In genomic region chr11:1336836-1337646, GRCh38 we compare ENCODE assay signal across 8 cellular contexts. TPM values are rescaled to one million over a fixed set of nuclear protein-coding genes. Genes with fewer than 3 reads are reported as not detected.
DNase-seq lines count a peak whose midpoint lies in the region; ATAC-seq and TF ChIP-seq lines count a peak whose summit lies in the region.

No MANE protein-coding gene starts in this region.

- H3K27me3 Mint-ChIP-seq in activated CD8-positive, alpha-beta T cell treated with anti-CD3 and anti-CD28 coated beads, Interleukin-2, amount 10 ng/mL, durations not matched to agents 7 days and 5 days (ENCODE audit: low read depth) = peaks cover 14% of the 10 kb centered on the region
- H3K27me3 Mint-ChIP-seq in glutamatergic neuron (ENCODE audit: unreplicated experiment) = peaks cover 12% of the 10 kb centered on the region
- peaks cover 3% of the 10 kb centered on the region for H3K27me3 Mint-ChIP-seq in chondrocyte (ENCODE audit: low read depth)

- no peak overlapping the region for H3K27ac Mint-ChIP-seq in activated CD8-positive, alpha-beta T cell treated with anti-CD3 and anti-CD28 coated beads, Interleukin-2, amount 10 ng/mL, durations not matched to agents 7 days and 5 days
- H3K27ac Mint-ChIP-seq in glutamatergic neuron (ENCODE audit: unreplicated experiment) (no peak overlapping the region), chondrocyte (ENCODE audit: unreplicated experiment) (no peak overlapping the region)

- DNase-seq in GM20000 (ENCODE audit: low spot score) (peak; percentile 68), glutamatergic neuron (peak; percentile 37), retina (peak; percentile 64), chondrocyte (ENCODE audit: low spot score) (no peak), HEK293T (ENCODE audit: extremely low spot score) (no peak)
- peak; percentile 36 for DNase-seq in activated CD8-positive, alpha-beta T cell treated with anti-CD3 and anti-CD28 coated beads, Interleukin-2, amount 10 ng/mL, durations not matched to agents 7 days and 5 days

- H3K36me3 Mint-ChIP-seq in activated CD8-positive, alpha-beta T cell treated with anti-CD3 and anti-CD28 coated beads, Interleukin-2, amount 10 ng/mL, durations not matched to agents 7 days and 5 days (ENCODE audit: low read depth) = peaks cover 6% of the 10 kb centered on the region
- peaks cover 21% of the 10 kb centered on the region for H3K36me3 Mint-ChIP-seq in glutamatergic neuron (ENCODE audit: unreplicated experiment)
- no peaks in the 10 kb centered on the region for H3K36me3 Mint-ChIP-seq in chondrocyte (ENCODE audit: low read depth)

- POLR2A ChIA-PET in activated CD8-positive, alpha-beta T cell treated with anti-CD3 and anti-CD28 coated beads, Interleukin-2, amount 10 ng/mL, durations not matched to agents 7 days and 5 days (lab: Charles Lee) = no interaction called here
- POLR2A ChIA-PET in HEK293T (lab: Yijun Ruan, JAX) = no interaction called here

- H3K4me1 Mint-ChIP-seq in activated CD8-positive, alpha-beta T cell treated with anti-CD3 and anti-CD28 coated beads, Interleukin-2, amount 10 ng/mL, durations not matched to agents 7 days and 5 days (ENCODE audit: low read depth) = peaks cover 15% of the 10 kb centered on the region
- H3K4me1 Mint-ChIP-seq in glutamatergic neuron (ENCODE audit: low read depth, unreplicated experiment) = peaks cover 2% of the 10 kb centered on the region
- peaks cover 12% of the 10 kb centered on the region for H3K4me1 Mint-ChIP-seq in chondrocyte (ENCODE audit: low read depth)

- CTCF ChIA-PET in activated CD8-positive, alpha-beta T cell treated with anti-CD3 and anti-CD28 coated beads, Interleukin-2, amount 10 ng/mL, durations not matched to agents 7 days and 5 days (lab: Charles Lee) = no interaction called here
- CTCF ChIA-PET in HEK293T (lab: Yijun Ruan, JAX) = no interaction called here

- ATAC-seq in activated CD8-positive, alpha-beta T cell treated with anti-CD3 and anti-CD28 coated beads, Interleukin-2, amount 10 ng/mL, durations not matched to agents 7 days and 5 days = peak; percentile 75
- ATAC-seq in HG02981 (IDR thresholded peaks at IDR 0.05; ENCODE audit: unreplicated experiment) = no peak
- no peak for ATAC-seq in HG03439 (IDR thresholded peaks at IDR 0.05; ENCODE audit: unreplicated experiment)

- no peak for TF ChIP-seq CTCF in GM20000 (IDR thresholded peaks at IDR 0.05; ENCODE audit: extremely low read depth, missing control alignments)
- no peak for TF ChIP-seq CTCF in glutamatergic neuron (IDR thresholded peaks at IDR 0.05; ENCODE audit: partially characterized antibody, unreplicated experiment)
- TF ChIP-seq CTCF in chondrocyte (IDR thresholded peaks at IDR 0.05) = no peak

- H3K4me3 Mint-ChIP-seq in activated CD8-positive, alpha-beta T cell treated with anti-CD3 and anti-CD28 coated beads, Interleukin-2, amount 10 ng/mL, durations not matched to agents 7 days and 5 days = no peak overlapping the region
- H3K4me3 Mint-ChIP-seq in glutamatergic neuron (ENCODE audit: unreplicated experiment) (no peak overlapping the region), chondrocyte (ENCODE audit: unreplicated experiment) (no peak overlapping the region)

- peaks cover 7% of the 10 kb centered on the region for H3K9me3 Mint-ChIP-seq in activated CD8-positive, alpha-beta T cell treated with anti-CD3 and anti-CD28 coated beads, Interleukin-2, amount 10 ng/mL, durations not matched to agents 7 days and 5 days (ENCODE audit: insufficient read depth)
- H3K9me3 Mint-ChIP-seq in glutamatergic neuron (ENCODE audit: unreplicated experiment) (peaks cover 5% of the 10 kb centered on the region), chondrocyte (ENCODE audit: low read depth) (peaks cover 6% of the 10 kb centered on the region)

TF ChIP-seq in HEK293T, 16 proteins besides CTCF, POLR2A, EP300 and RAD21:
- TF ChIP-seq, protein P1, sequence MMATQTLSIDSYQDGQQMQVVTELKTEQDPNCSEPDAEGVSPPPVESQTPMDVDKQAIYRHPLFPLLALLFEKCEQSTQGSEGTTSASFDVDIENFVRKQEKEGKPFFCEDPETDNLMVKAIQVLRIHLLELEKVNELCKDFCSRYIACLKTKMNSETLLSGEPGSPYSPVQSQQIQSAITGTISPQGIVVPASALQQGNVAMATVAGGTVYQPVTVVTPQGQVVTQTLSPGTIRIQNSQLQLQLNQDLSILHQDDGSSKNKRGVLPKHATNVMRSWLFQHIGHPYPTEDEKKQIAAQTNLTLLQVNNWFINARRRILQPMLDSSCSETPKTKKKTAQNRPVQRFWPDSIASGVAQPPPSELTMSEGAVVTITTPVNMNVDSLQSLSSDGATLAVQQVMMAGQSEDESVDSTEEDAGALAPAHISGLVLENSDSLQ (IDR thresholded peaks at IDR 0.05) = no peak
- TF ChIP-seq SUZ12 (IDR thresholded peaks at IDR 0.05) (no peak), TARDBP (IDR thresholded peaks at IDR 0.05) (no peak), CTBP1 (IDR thresholded peaks at IDR 0.05; ENCODE audit: borderline replicate concordance) (no peak), FOXK2 (IDR thresholded peaks at IDR 0.05) (no peak), FOXM1 (IDR thresholded peaks at IDR 0.05; ENCODE audit: borderline replicate concordance) (no peak), L3MBTL2 (conservative IDR thresholded peaks at IDR 0.05) (no peak), SP1 (IDR thresholded peaks at IDR 0.05) (no peak), NFRKB (IDR thresholded peaks at IDR 0.05) (no peak), FOXA1 (IDR thresholded peaks at IDR 0.05) (no peak), ZNF384 (IDR thresholded peaks at IDR 0.05) (no peak)

RNA-seq across cellular contexts. Expression of gene TOLLIP, which starts 27.6 kb away (rescaled TPM):
- total RNA-seq in activated CD8-positive, alpha-beta T cell treated with anti-CD3 and anti-CD28 coated beads, Interleukin-2, amount 10 ng/mL, durations not matched to agents 7 days and 5 days = 10 to 100 TPM; 27.1 to 34.3 TPM
- total RNA-seq in glutamatergic neuron (ENCODE audit: unreplicated experiment) (67.5 TPM), chondrocyte (54.9 to 60.9 TPM (median 58.4 TPM) in 3 replicates)

RNA-seq across cellular contexts. Expression of gene BRSK2, which starts 52.7 kb away (rescaled TPM):
- under 1 TPM in 1 of 2 experiments, not detected in 1; 0.39 TPM for total RNA-seq in activated CD8-positive, alpha-beta T cell treated with anti-CD3 and anti-CD28 coated beads, Interleukin-2, amount 10 ng/mL, durations not matched to agents 7 days and 5 days
- total RNA-seq in glutamatergic neuron (ENCODE audit: unreplicated experiment) = 207 TPM
- total RNA-seq in chondrocyte = 1.8 to 6.9 TPM (median 6.0 TPM) in 3 replicates

Comparison
In these comparisons a context has a peak if more than half of its experiments do, and no peak if none do; other contexts are left out.
1. DNase-seq: peak in GM20000 (single experiment), activated CD8-positive, alpha-beta T cell treated with anti-CD3 and anti-CD28 coated beads, Interleukin-2, amount 10 ng/mL, durations not matched to agents 7 days and 5 days (single experiment), glutamatergic neuron (single experiment) and retina (single experiment); none in chondrocyte (single experiment) and HEK293T (single experiment).
2. RNA of gene BRSK2, which starts 52.7 kb away (total RNA-seq): 207 TPM in glutamatergic neuron (single experiment); 1.8 to 6.9 TPM in chondrocyte and 0.39 TPM in activated CD8-positive, alpha-beta T cell treated with anti-CD3 and anti-CD28 coated beads, Interleukin-2, amount 10 ng/mL, durations not matched to agents 7 days and 5 days; every median in the first group is over 10 times any median in the second.